18 cellular contexts compared by ENCODE assay signal in the genomic region with DNA sequence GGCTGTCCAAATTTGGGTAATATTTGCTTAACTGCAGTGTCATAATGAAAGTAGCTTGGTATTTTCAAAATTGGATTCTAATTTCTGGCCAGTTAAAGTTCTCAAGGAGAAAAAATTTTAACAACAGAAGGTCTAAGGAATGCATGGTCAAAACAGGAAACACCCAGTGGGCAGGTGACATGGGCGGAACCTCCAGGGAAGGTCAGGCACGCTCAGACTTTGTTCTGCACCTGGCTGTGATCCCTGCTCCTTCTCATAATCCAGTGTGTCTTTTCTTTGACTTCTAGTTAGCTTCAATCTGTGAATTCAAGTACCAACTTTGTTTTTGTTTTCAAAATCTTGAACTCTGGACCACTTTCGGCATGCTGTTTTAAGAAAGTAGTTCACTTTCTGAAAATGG. TPM values are rescaled to one million over a fixed set of nuclear protein-coding genes. Genes with fewer than 3 reads are reported as not detected.
"Had no signal": no experiment of that assay in that cellular context is flagged by ENCODE, and none has a peak within 500 bp of the region (broad histone marks: within the 10 kb centered on the region; RNA-seq: fewer than 3 reads in every experiment).

No MANE protein-coding gene starts in this region.

RNA-seq across cellular contexts. Expression of gene NPY4R2, which starts 34.2 kb away (rescaled TPM):
- total RNA-seq: activated naive CD4-positive, alpha-beta T cell treated with anti-CD3 and anti-CD28 coated beads for 36 hours; activated naive CD4-positive, alpha-beta T cell treated with anti-CD3 and anti-CD28 coated beads, Interleukin-2, amount 50 U/mL, for 72 hours; activated naive CD8-positive, alpha-beta T cell treated with anti-CD3 and anti-CD28 coated beads for 36 hours; activated naive CD8-positive, alpha-beta T cell treated with anti-CD3 and anti-CD28 coated beads, Interleukin-2, amount 10 ng/mL, durations not matched to agents 7 days and 5 days; activated T-cell treated with anti-CD3 and anti-CD28 coated beads, Interleukin-2, amount 50 U/mL, for 4 hours; activated T-cell treated with anti-CD3 and anti-CD28 coated beads, Interleukin-2, amount 50 U/mL, for 72 hours; activated T-helper 1 cell treated with anti-CD3 and anti-CD28 coated beads, Interleukin-12 subunit alpha, Interleukin-12 subunit beta, Interleukin-2, Interleukin-4 antibody, amounts not matched to agents 30 ng/mL and 10 ng/mL and 1 ng/mL, durations not matched to agents 14 hours and 24 hours and 36 hours; activated T-helper 17 cell treated with anti-CD3 and anti-CD28 coated beads, Interleukin-2, amount 50 U/mL, for 72 hours; activated T-helper 2 cell treated with anti-CD3 and anti-CD28 coated beads, Interferon-gamma antibody, Interleukin-2, Interleukin-4, amounts not matched to agents 10 μg/mL and 5 μg/mL and 100 μg/mL, durations not matched to agents 14 hours and 24 hours and 36 hours; aorta; ascending aorta; astrocyte; body of pancreas; breast epithelium; bronchial epithelial cell; cardiac septum; chondrocyte had no signal
- polyA plus RNA-seq: adrenal gland, aorta had no signal
